Comparison of ENCODE assay signal across 11 cellular contexts in genomic region chr10:15123749-15124184, GRCh38. TPM values are rescaled to one million over a fixed set of nuclear protein-coding genes. Genes with fewer than 3 reads are reported as not detected.
DNase-seq lines count a peak whose midpoint lies in the region; ATAC-seq and TF ChIP-seq lines count a peak whose summit lies in the region.
"Had no signal": no experiment of that assay in that cellular context is flagged by ENCODE, and none has a peak within 500 bp of the region (broad histone marks: within the 10 kb centered on the region; RNA-seq: fewer than 3 reads in every experiment).

No MANE protein-coding gene starts in this region.

- no peaks in the 10 kb centered on the region for H3K4me1 ChIP-seq in CD4-positive, alpha-beta memory T cell (ENCODE audit: insufficient read depth, low read length)
- no peaks in the 10 kb centered on the region for H3K4me1 ChIP-seq in H9 (ENCODE audit: insufficient read depth, low read length)

- no peak overlapping the region for H4K8ac ChIP-seq in H9 (replicated peaks; ENCODE audit: insufficient read length, low read depth, low read length)

- no peak overlapping the region for H3T11ph ChIP-seq in H9 (ENCODE audit: low read length)

- H3K4ac ChIP-seq in H9 (ENCODE audit: low read depth, low read length), result no peak overlapping the region

- H2BK20ac ChIP-seq in H9 (ENCODE audit: low read depth, low read length, poor library complexity, severe bottlenecking), result no peak overlapping the region

- H3K36me3 Mint-ChIP-seq in CD4-positive, alpha-beta memory T cell, result peaks cover 33 to 61% of the 10 kb centered on the region in 2 donors
- H3K36me3 Mint-ChIP-seq in H9 (ENCODE audit: insufficient read depth in 1 of 3, low read depth in 3 of 3), result peaks cover 16 to 37% (median 29%) of the 10 kb centered on the region in 3 experiments
- peaks cover 4 to 37% of the 10 kb centered on the region in 2 donors for H3K36me3 Mint-ChIP-seq in activated naive CD4-positive, alpha-beta T cell treated with anti-CD3 and anti-CD28 coated beads, Interleukin-2, amount 50 U/mL, for 72 hours

- no peak overlapping the region for H2BK12ac ChIP-seq in H9 (ENCODE audit: insufficient read length, low read depth, low read length)

- H3K27ac Mint-ChIP-seq in CD4-positive, alpha-beta memory T cell, result peak overlapping the region in 6 of 7 donors; percentile 2 to 63 (median 15)
- H3K27ac Mint-ChIP-seq in H9, result peak overlapping the region in 2 of 3 experiments; percentile 11 to 13; a peak in 2 of 7 replicates
- peak overlapping the region; percentile 82 to 97 for H3K27ac Mint-ChIP-seq in activated naive CD4-positive, alpha-beta T cell treated with anti-CD3 and anti-CD28 coated beads, Interleukin-2, amount 50 U/mL, for 72 hours

- no peaks in the 10 kb centered on the region for H3K23me2 ChIP-seq in H9 (ENCODE audit: insufficient read length, low read depth, low read length, poor library complexity, severe bottlenecking)

- no peaks in the 10 kb centered on the region for H4K20me1 ChIP-seq in H9 (ENCODE audit: control insufficient read depth, insufficient read depth, insufficient read length)

- H2AFZ ChIP-seq in H9 (ENCODE audit: low read length), result no peak overlapping the region

- no peak overlapping the region for H2AK5ac ChIP-seq in H9 (ENCODE audit: insufficient read length, low read length)

- H2BK5ac ChIP-seq in H9 (ENCODE audit: insufficient read length, low read length), result no peak overlapping the region

- no peak for TF ChIP-seq CTCF in H9 (conservative IDR thresholded peaks at IDR 0.05)

- intact Hi-C loops in CD4-positive, alpha-beta memory T cell (cut with micrococcal nuclease), result no loop called here

- no peaks in the 10 kb centered on the region for H3K79me1 ChIP-seq in H9 (ENCODE audit: insufficient read depth, low read depth, low read length, poor library complexity, severe bottlenecking)

- no CpG with 5 or more reads among the region's 3 CpGs for WGBS in H9 (ENCODE audit: extremely low coverage, insufficient read length, low lambda C conversion rate)

- H3K36me3 ChIP-seq in CD4-positive, alpha-beta memory T cell (ENCODE audit: insufficient read depth, low read length), result peaks cover 19% of the 10 kb centered on the region

- no peak overlapping the region for H3K23ac ChIP-seq in H9 (ENCODE audit: insufficient read length, low read depth, low read length)

- no peaks in the 10 kb centered on the region for H3K27me3 ChIP-seq in CD4-positive, alpha-beta memory T cell (ENCODE audit: insufficient read depth, low read length)
- no peaks in the 10 kb centered on the region for H3K27me3 ChIP-seq in H9 (ENCODE audit: insufficient read depth, low read length)

- H3K27ac ChIP-seq in CD4-positive, alpha-beta memory T cell (ENCODE audit: low read depth, low read length), result no peak overlapping the region
- no peak overlapping the region for H3K27ac ChIP-seq in H9 (ENCODE audit: insufficient read length, low read depth, low read length)

- no peak overlapping the region for H3K4me3 ChIP-seq in CD4-positive, alpha-beta memory T cell (ENCODE audit: low read length in 2 of 2)

- peaks cover 4 to 29% (median 14%) of the 10 kb centered on the region in 4 donors for H3K4me1 Mint-ChIP-seq in CD4-positive, alpha-beta memory T cell
- H3K4me1 Mint-ChIP-seq in H9, result no peaks in the 10 kb centered on the region

- H3K9me3 Mint-ChIP-seq in CD4-positive, alpha-beta memory T cell, result peaks cover 0 to 1% (median 0%) of the 10 kb centered on the region in 8 donors
- H3K9me3 Mint-ChIP-seq in H9, result no peaks in the 10 kb centered on the region
- H3K9me3 Mint-ChIP-seq in activated naive CD4-positive, alpha-beta T cell treated with anti-CD3 and anti-CD28 coated beads, Interleukin-2, amount 50 U/mL, for 72 hours, result no peaks in the 10 kb centered on the region
- H3K9me3 Mint-ChIP-seq: naive B cell had no signal

- DNase-seq in CD4-positive, alpha-beta memory T cell, result no peak
- DNase-seq in H9, result no peak
- no peak for DNase-seq in activated naive CD4-positive, alpha-beta T cell treated with anti-CD3 and anti-CD28 coated beads, Interleukin-2, amount 50 U/mL, for 72 hours (ENCODE audit: low spot score in 2 of 2)
- DNase-seq in hepatic stellate cell (ENCODE audit: low spot score), result peak; percentile 35
- DNase-seq in NCI-H2171 treated with DMSO at 0.1 percent for 48 hours (lab: John Stamatoyannopoulos, UW), result no peak
- DNase-seq in NCI-H2107 (lab: John Stamatoyannopoulos, UW), result no peak
- DNase-seq: activated CD4-positive, alpha-beta T cell treated with anti-CD3 and anti-CD28 coated beads for 1 hour; cortex of kidney; naive B cell had no signal

- no peak overlapping the region for H2BK15ac ChIP-seq in H9 (ENCODE audit: low read depth, low read length)

- POLR2A ChIA-PET in CD4-positive, alpha-beta memory T cell (lab: Charles Lee; ENCODE audit: partially characterized antibody), result interaction anchor here (0.9 to 1.3 kb wide), 4 partner anchors 11 to 86 kb away, joined by 3 to 4 read pairs (median 3); partner anchors contain the start of gene NMT2

- no peak overlapping the region for H3K14ac ChIP-seq in H9 (ENCODE audit: insufficient read depth, low read length)

- H2BK120ac ChIP-seq in H9 (ENCODE audit: low read depth, low read length, poor library complexity, severe bottlenecking), result no peak overlapping the region

- H3K56ac ChIP-seq in H9 (ENCODE audit: insufficient read length, low read depth, low read length), result no peak overlapping the region

- H3K9ac ChIP-seq in H9 (ENCODE audit: extremely low read depth, insufficient read length, low read length), result no peak overlapping the region

- no peak overlapping the region for H3K4me3 Mint-ChIP-seq in CD4-positive, alpha-beta memory T cell
- no peak overlapping the region for H3K4me3 Mint-ChIP-seq in H9
- H3K4me3 Mint-ChIP-seq: naive B cell had no signal

- H3K27me3 Mint-ChIP-seq in CD4-positive, alpha-beta memory T cell, result no peaks in the 10 kb centered on the region
- H3K27me3 Mint-ChIP-seq in H9 (ENCODE audit: low read depth), result no peaks in the 10 kb centered on the region
- H3K27me3 Mint-ChIP-seq: naive B cell had no signal

- H3K18ac ChIP-seq in H9 (ENCODE audit: insufficient read length, low read depth, low read length), result no peak overlapping the region

- no peak overlapping the region for H4K91ac ChIP-seq in H9 (ENCODE audit: insufficient read length, low read depth, low read length)

- ATAC-seq in activated naive CD4-positive, alpha-beta T cell treated with anti-CD3 and anti-CD28 coated beads, Interleukin-2, amount 50 U/mL, for 72 hours, result peak; percentile 72 to 83
- ATAC-seq in GM18502 (IDR thresholded peaks at IDR 0.05; ENCODE audit: poor library complexity, unreplicated experiment) (no peak), GM18907 (IDR thresholded peaks at IDR 0.05; ENCODE audit: unreplicated experiment) (no peak)

- no peak overlapping the region for H4K5ac ChIP-seq in H9 (ENCODE audit: insufficient read length, low read depth, low read length)

- no peaks in the 10 kb centered on the region for H3K9me3 ChIP-seq in CD4-positive, alpha-beta memory T cell (ENCODE audit: control insufficient read depth in 1 of 2, low read length in 2 of 2)
- no peaks in the 10 kb centered on the region for H3K9me3 ChIP-seq in H9 (ENCODE audit: control insufficient read depth, low read depth, low read length)

- CTCF ChIA-PET in CD4-positive, alpha-beta memory T cell (lab: Charles Lee; ENCODE audit: partially characterized antibody), result interaction anchor here (1.0 to 6.0 kb wide), 3 partner anchors 16 to 251 kb away, joined by 4 to 34 read pairs (median 7); no protein-coding TSS in a partner anchor

- H3K4me2 ChIP-seq in H9 (ENCODE audit: insufficient read depth, insufficient read length, low read length), result no peak overlapping the region

- no peaks in the 10 kb centered on the region for H3K79me2 ChIP-seq in H9 (ENCODE audit: insufficient read depth, low read length)

RNA-seq across cellular contexts. Expression of gene RPP38, which starts 26.6 kb away (rescaled TPM):
- 10 to 100 TPM; 19.8 to 21.8 TPM for total RNA-seq in CD4-positive, alpha-beta memory T cell
- polyA plus RNA-seq in CD4-positive, alpha-beta memory T cell, result 10 to 100 TPM; 33.1 to 34.6 TPM
- total RNA-seq in H9 (2021), result 25.9 and 26.6 TPM in 2 replicates
- 10 to 100 TPM; 15.5 to 17.5 TPM for total RNA-seq in activated naive CD4-positive, alpha-beta T cell treated with anti-CD3 and anti-CD28 coated beads, Interleukin-2, amount 50 U/mL, for 72 hours

RNA-seq across cellular contexts. Expression of gene ACBD7, which starts 35.2 kb away (rescaled TPM):
- not detected for total RNA-seq in CD4-positive, alpha-beta memory T cell
- not detected for polyA plus RNA-seq in CD4-positive, alpha-beta memory T cell
- 22.0 and 25.0 TPM in 2 replicates for total RNA-seq in H9 (2021)
- 1 to 10 TPM; 2.4 to 3.1 TPM for total RNA-seq in activated naive CD4-positive, alpha-beta T cell treated with anti-CD3 and anti-CD28 coated beads, Interleukin-2, amount 50 U/mL, for 72 hours

RNA-seq across cellular contexts. Expression of gene NMT2, which starts 44.7 kb away (rescaled TPM):
- 100 to 1,000 TPM in 1 of 2 experiments, 10 to 100 TPM in 1; 98.6 to 101 TPM for total RNA-seq in CD4-positive, alpha-beta memory T cell
- polyA plus RNA-seq in CD4-positive, alpha-beta memory T cell, result 10 to 100 TPM; 38.7 to 56.1 TPM
- 11.8 and 12.2 TPM in 2 replicates for total RNA-seq in H9 (2021)
- total RNA-seq in activated naive CD4-positive, alpha-beta T cell treated with anti-CD3 and anti-CD28 coated beads, Interleukin-2, amount 50 U/mL, for 72 hours, result 10 to 100 TPM; 21.2 to 30.7 TPM

Comparison
In these comparisons a context has a peak if more than half of its experiments do, and no peak if none do; other contexts are left out.
1. H3K27ac Mint-ChIP-seq: peak in every context shown above with its lines; median percentile 90 in activated naive CD4-positive, alpha-beta T cell treated with anti-CD3 and anti-CD28 coated beads, Interleukin-2, amount 50 U/mL, for 72 hours; 15 in CD4-positive, alpha-beta memory T cell; 12 in H9.
2. ATAC-seq: peak in activated naive CD4-positive, alpha-beta T cell treated with anti-CD3 and anti-CD28 coated beads, Interleukin-2, amount 50 U/mL, for 72 hours (2 of 2); none in GM18502 (single experiment) and GM18907 (single experiment).